Comparison of ENCODE assay signal across 3 cellular contexts in genomic region chr1:47132665-47133064, GRCh38.
TF ChIP-seq lines count a peak whose summit lies in the region.
"Not testable (repeated sequence)": the region's sequence is repeated elsewhere in the genome, so short reads cannot be mapped to it uniquely, and the experiment has no call there.

No MANE protein-coding gene starts in this region.

TF ChIP-seq in HEK293, 187 proteins besides CTCF, POLR2A, EP300 and RAD21:
- TF ChIP-seq ATF2 (tag by site-specific recombination; IDR thresholded peaks at IDR 0.05; ENCODE audit: low read depth) (0 out of 2 replicates have a peak, but pooled peaks have one; percentile 17), ZNF146 (tag by site-specific recombination; IDR thresholded peaks at IDR 0.05) (peak; percentile 89)

TF ChIP-seq in K562, 482 proteins besides CTCF, POLR2A, EP300 and RAD21:
- 0 out of 4 replicates have a peak, but pooled peaks of 1 of the 2 experiments have one; percentile 9 for TF ChIP-seq KDM1A (IDR thresholded peaks at IDR 0.05)
- peak; percentile 93 for TF ChIP-seq ZNF146 (CRISPR knock-in tag; IDR thresholded peaks at IDR 0.05; ENCODE audit: unreplicated experiment)
- peak; percentile 77 for TF ChIP-seq ATF3 (IDR thresholded peaks at IDR 0.05)
- TF ChIP-seq ATF3 (CRISPR knock-in tag; conservative IDR thresholded peaks at IDR 0.05); ATF1 (CRISPR knock-in tag; IDR thresholded peaks at IDR 0.05): not testable (repeated sequence)
- peak; percentile 74 for TF ChIP-seq ATF1 (tag; IDR thresholded peaks at IDR 0.05)
- peak; percentile 42; the same call in 1 of the 2 replicates for TF ChIP-seq CREM (IDR thresholded peaks at IDR 0.05; ENCODE audit: low read depth)
- 0 out of 2 replicates have a peak, but pooled peaks have one; percentile 55 for TF ChIP-seq ATF7 (IDR thresholded peaks at IDR 0.05)
- TF ChIP-seq BCOR (IDR thresholded peaks at IDR 0.05), result peak; percentile 27; the same call in 1 of the 2 replicates
TF ChIP-seq in K562: peak in this region for 7; not testable (repeated sequence) for 475.

TF ChIP-seq in HepG2, 621 proteins besides CTCF, POLR2A, EP300 and RAD21:
- peak; percentile 61 for TF ChIP-seq CREB1 (IDR thresholded peaks at IDR 0.05)
- not testable (repeated sequence) for TF ChIP-seq CREB1, ATF7 (CRISPR knock-in tag; IDR thresholded peaks at IDR 0.05)
- TF ChIP-seq ATF7 (IDR thresholded peaks at IDR 0.05), result peak; percentile 15; the same call in 1 of the 2 replicates
TF ChIP-seq in HepG2: peak in this region for 2; not testable (repeated sequence) for 619.
